30 cellular contexts compared by ENCODE assay signal in the genomic region with DNA sequence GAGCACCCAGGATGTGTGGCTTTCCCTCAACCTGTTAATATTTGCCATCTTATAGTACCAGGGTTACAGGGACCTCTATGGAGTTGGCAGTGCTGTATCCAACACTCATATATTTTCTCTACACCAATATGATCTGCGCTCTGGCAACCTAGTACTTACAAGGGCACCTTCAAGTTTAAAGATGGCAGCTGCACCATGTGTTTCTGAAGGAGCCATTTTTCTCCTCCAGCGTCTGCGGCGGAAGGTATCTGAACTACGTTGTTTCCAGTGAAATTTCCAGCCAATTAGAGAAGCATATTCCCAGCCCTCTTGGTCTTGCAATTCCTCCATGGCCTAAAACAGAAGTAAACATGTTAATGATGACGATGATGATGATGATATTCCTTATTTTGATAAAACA.
"Had no signal": no experiment of that assay in that cellular context is flagged by ENCODE, and none has a peak within 500 bp of the region (broad histone marks: within the 10 kb centered on the region; RNA-seq: fewer than 3 reads in every experiment).

No MANE protein-coding gene starts in this region.

- H3K27ac ChIP-seq: ascending aorta, breast epithelium, cardiac muscle cell, colonic mucosa, epithelial cell of prostate, esophagus squamous epithelium, gastroesophageal sphincter, VCaP had no signal

- FAIRE-seq: endometrium, endothelial cell of umbilical vein had no signal

- H3K27me3 ChIP-seq: ascending aorta, breast epithelium, cardiac muscle cell, colonic mucosa, esophagus squamous epithelium, gastroesophageal sphincter had no signal

- DNase-seq: activated CD4-positive, alpha-beta memory T cell treated with anti-CD3 and anti-CD28 coated beads, Interleukin-2, amount 10 ng/mL, durations not matched to agents 7 days and 5 days; activated CD4-positive, alpha-beta T cell treated with anti-CD3 and anti-CD28 coated beads for 1 hour; activated CD4-positive, alpha-beta T cell treated with anti-CD3 and anti-CD28 coated beads for 4 hours; activated CD4-positive, alpha-beta T cell treated with anti-CD3 and anti-CD28 coated beads, Interleukin-2, amount 10 ng/mL, durations not matched to agents 7 days and 5 days; activated CD4-positive, alpha-beta T cell treated with anti-CD3 and anti-CD28 coated beads, Interleukin-2, amount 50 U/mL, for 4 hours; activated CD8-positive, alpha-beta memory T cell treated with anti-CD3 and anti-CD28 coated beads, Interleukin-2, amount 50 U/mL, for 48 hours; activated gamma-delta T cell; activated naive CD4-positive, alpha-beta T cell; activated naive CD4-positive, alpha-beta T cell treated with anti-CD3 and anti-CD28 coated beads, Interleukin-2, amount 10 ng/mL, durations not matched to agents 7 days and 5 days; activated naive CD8-positive, alpha-beta T cell treated with anti-CD3 and anti-CD28 coated beads, Interleukin-2, amount 10 ng/mL, durations not matched to agents 7 days and 5 days; activated T-cell treated with anti-CD3 and anti-CD28 coated beads for 4 hours; activated T-cell treated with anti-CD3 and anti-CD28 coated beads, Interleukin-2, amount 50 U/mL, for 24 hours; activated T-cell treated with anti-CD3 and anti-CD28 coated beads, Interleukin-2, amount 50 U/mL, for 72 hours; central memory CD4-positive, alpha-beta T cell; cerebellar nuclear complex; colonic mucosa; effector CD8-positive, alpha-beta T cell; esophagus squamous epithelium; foreskin melanocyte; T-helper 2 cell had no signal

- ATAC-seq: activated naive CD4-positive, alpha-beta T cell treated with anti-CD3 and anti-CD28 coated beads, Interleukin-2, amount 50 U/mL, for 72 hours; activated T-cell treated with anti-CD3 and anti-CD28 coated beads, Interleukin-2, amount 50 U/mL, for 72 hours; gastroesophageal sphincter; WTC11 had no signal

- H3K9me3 ChIP-seq: ascending aorta, breast epithelium, colonic mucosa, esophagus squamous epithelium, gastroesophageal sphincter had no signal

- H3K4me1 ChIP-seq: ascending aorta, breast epithelium, colonic mucosa, esophagus squamous epithelium had no signal

- H3K4me3 ChIP-seq: ascending aorta, breast epithelium, cardiac muscle cell, colonic mucosa, esophagus squamous epithelium, gastroesophageal sphincter had no signal

- H3K36me3 ChIP-seq: cardiac muscle cell had no signal
